1 cellular context compared by ENCODE assay signal in the genomic region with DNA sequence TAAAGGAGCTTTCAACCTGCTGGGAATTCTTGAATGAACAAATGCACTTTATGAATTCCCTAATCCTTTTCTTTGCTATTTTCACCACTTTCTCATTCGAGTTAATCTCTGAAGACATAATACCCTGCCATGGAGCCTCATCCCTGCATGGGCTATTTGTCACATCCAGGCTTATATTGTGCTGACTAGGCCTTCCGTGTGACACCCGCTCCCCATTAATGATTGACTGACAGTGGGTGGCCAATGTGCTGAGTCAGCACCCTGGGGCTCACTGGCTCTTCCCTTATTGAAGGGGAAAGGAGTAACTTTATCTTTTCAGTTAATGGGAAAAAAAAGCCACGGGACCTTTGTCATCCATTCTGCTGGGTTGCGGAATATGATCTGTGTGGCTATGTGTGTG.
TF ChIP-seq lines count a peak whose summit lies in the region.

No MANE protein-coding gene starts in this region.

TF ChIP-seq in GM23338, 12 proteins besides CTCF, POLR2A, EP300 and RAD21 (continued from another document):
- TF ChIP-seq, protein P1, sequence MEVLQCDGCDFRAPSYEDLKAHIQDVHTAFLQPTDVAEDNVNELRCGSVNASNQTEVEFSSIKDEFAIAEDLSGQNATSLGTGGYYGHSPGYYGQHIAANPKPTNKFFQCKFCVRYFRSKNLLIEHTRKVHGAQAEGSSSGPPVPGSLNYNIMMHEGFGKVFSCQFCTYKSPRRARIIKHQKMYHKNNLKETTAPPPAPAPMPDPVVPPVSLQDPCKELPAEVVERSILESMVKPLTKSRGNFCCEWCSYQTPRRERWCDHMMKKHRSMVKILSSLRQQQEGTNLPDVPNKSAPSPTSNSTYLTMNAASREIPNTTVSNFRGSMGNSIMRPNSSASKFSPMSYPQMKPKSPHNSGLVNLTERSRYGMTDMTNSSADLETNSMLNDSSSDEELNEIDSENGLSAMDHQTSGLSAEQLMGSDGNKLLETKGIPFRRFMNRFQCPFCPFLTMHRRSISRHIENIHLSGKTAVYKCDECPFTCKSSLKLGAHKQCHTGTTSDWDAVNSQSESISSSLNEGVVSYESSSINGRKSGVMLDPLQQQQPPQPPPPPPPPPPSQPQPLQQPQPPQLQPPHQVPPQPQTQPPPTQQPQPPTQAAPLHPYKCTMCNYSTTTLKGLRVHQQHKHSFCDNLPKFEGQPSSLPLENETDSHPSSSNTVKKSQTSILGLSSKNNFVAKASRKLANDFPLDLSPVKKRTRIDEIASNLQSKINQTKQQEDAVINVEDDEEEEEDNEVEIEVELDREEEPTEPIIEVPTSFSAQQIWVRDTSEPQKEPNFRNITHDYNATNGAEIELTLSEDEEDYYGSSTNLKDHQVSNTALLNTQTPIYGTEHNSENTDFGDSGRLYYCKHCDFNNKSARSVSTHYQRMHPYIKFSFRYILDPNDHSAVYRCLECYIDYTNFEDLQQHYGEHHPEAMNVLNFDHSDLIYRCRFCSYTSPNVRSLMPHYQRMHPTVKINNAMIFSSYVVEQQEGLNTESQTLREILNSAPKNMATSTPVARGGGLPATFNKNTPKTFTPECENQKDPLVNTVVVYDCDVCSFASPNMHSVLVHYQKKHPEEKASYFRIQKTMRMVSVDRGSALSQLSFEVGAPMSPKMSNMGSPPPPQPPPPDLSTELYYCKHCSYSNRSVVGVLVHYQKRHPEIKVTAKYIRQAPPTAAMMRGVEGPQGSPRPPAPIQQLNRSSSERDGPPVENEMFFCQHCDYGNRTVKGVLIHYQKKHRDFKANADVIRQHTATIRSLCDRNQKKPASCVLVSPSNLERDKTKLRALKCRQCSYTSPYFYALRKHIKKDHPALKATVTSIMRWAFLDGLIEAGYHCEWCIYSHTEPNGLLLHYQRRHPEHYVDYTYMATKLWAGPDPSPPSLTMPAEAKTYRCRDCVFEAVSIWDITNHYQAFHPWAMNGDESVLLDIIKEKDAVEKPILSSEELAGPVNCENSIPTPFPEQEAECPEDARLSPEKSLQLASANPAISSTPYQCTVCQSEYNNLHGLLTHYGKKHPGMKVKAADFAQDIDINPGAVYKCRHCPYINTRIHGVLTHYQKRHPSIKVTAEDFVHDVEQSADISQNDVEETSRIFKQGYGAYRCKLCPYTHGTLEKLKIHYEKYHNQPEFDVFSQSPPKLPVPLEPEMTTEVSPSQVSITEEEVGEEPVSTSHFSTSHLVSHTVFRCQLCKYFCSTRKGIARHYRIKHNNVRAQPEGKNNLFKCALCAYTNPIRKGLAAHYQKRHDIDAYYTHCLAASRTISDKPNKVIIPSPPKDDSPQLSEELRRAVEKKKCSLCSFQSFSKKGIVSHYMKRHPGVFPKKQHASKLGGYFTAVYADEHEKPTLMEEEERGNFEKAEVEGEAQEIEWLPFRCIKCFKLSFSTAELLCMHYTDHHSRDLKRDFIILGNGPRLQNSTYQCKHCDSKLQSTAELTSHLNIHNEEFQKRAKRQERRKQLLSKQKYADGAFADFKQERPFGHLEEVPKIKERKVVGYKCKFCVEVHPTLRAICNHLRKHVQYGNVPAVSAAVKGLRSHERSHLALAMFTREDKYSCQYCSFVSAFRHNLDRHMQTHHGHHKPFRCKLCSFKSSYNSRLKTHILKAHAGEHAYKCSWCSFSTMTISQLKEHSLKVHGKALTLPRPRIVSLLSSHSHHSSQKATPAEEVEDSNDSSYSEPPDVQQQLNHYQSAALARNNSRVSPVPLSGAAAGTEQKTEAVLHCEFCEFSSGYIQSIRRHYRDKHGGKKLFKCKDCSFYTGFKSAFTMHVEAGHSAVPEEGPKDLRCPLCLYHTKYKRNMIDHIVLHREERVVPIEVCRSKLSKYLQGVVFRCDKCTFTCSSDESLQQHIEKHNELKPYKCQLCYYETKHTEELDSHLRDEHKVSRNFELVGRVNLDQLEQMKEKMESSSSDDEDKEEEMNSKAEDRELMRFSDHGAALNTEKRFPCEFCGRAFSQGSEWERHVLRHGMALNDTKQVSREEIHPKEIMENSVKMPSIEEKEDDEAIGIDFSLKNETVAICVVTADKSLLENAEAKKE (CRISPR knock-in tag; IDR thresholded peaks at IDR 0.05): no peak
